10 cellular contexts compared by ENCODE assay signal in genomic region chr1:170168263-170168662, GRCh38. TPM values are rescaled to one million over a fixed set of nuclear protein-coding genes. Genes with fewer than 3 reads are reported as not detected.
DNase-seq lines count a peak whose midpoint lies in the region; ATAC-seq and TF ChIP-seq lines count a peak whose summit lies in the region.
"Had no signal": no experiment of that assay in that cellular context is flagged by ENCODE, and none has a peak within 500 bp of the region (broad histone marks: within the 10 kb centered on the region; RNA-seq: fewer than 3 reads in every experiment).

No MANE protein-coding gene starts in this region.

- no peak for TF ChIP-seq POLR2A in uterus (IDR thresholded peaks at IDR 0.05)

- ATAC-seq in left cardiac atrium: no peak

- H3K9me3 ChIP-seq in left ventricle myocardium inferior (replicated peaks) (peaks cover 16% of the 10 kb centered on the region), uterus (no peaks in the 10 kb centered on the region)

- H3K4me1 ChIP-seq in left ventricle myocardium inferior (peaks cover 15% of the 10 kb centered on the region), uterus (peaks cover 0 to 4% of the 10 kb centered on the region in 2 donors)

- intact Hi-C loops in left ventricle myocardium inferior (cut with micrococcal nuclease): no loop called here
- intact Hi-C loops in left cardiac atrium (cut with DNase I): no loop called here
- intact Hi-C loops in uterus (cut with DNase I; ENCODE audit: low total_unique reads): no loop called here

- H3K4me3 ChIP-seq in left ventricle myocardium inferior: peak overlapping the region; percentile 11
- no peak overlapping the region for H3K4me3 ChIP-seq in fibroblast of mammary gland (ENCODE audit: control insufficient read depth, low read depth, low read length)
- H3K4me3 ChIP-seq in uterus: no peak overlapping the region
- H3K4me3 ChIP-seq: lung had no signal

- DNase-seq in left ventricle myocardium inferior (no peak), left cardiac atrium (no peak), fibroblast of mammary gland (ENCODE audit: low read depth) (peak; percentile 59), uterus (no peak), hypothalamus (lab: John Stamatoyannopoulos, UW) (no peak), foreskin melanocyte (no peak)
- no peak for DNase-seq in stimulated activated CD4-positive, alpha-beta T cell treated with anti-CD3 and anti-CD28 coated beads, Interleukin-2, amount 100 ng/mL, for 48 hours
- DNase-seq: activated effector memory CD4-positive, alpha-beta T cell treated with Interleukin-2 at 50 U/mL for 16 hours had no signal

- H3K27ac ChIP-seq in left ventricle myocardium inferior (replicated peaks) (peak overlapping the region; percentile 3), uterus (peak overlapping the region; percentile 50 to 72)

- H3K27me3 ChIP-seq in left ventricle myocardium inferior (ENCODE audit: low read depth): no peaks in the 10 kb centered on the region
- H3K27me3 ChIP-seq in uterus: no peaks in the 10 kb centered on the region

- H3K36me3 ChIP-seq in left ventricle myocardium inferior (no peaks in the 10 kb centered on the region), uterus (no peaks in the 10 kb centered on the region)

- TF ChIP-seq CTCF in left ventricle myocardium inferior (IDR thresholded peaks at IDR 0.05; ENCODE audit: borderline replicate concordance): no peak
- TF ChIP-seq CTCF in fibroblast of mammary gland (conservative IDR thresholded peaks at IDR 0.05; ENCODE audit: control insufficient read depth, insufficient read depth, low read depth, low read length): no peak
- no peak for TF ChIP-seq CTCF in uterus (IDR thresholded peaks at IDR 0.05)

TF ChIP-seq in PFSK-1, 5 proteins besides CTCF, POLR2A, EP300 and RAD21:
- TF ChIP-seq SIN3A (IDR thresholded peaks at IDR 0.05; ENCODE audit: borderline replicate concordance, insufficient read depth, low read length) (no peak), POLR2AphosphoS5 (IDR thresholded peaks at IDR 0.05; ENCODE audit: low read depth, low read length) (peak; percentile 39; the same call in 1 of the 2 replicates)

RNA-seq across cellular contexts. Expression of gene NTMT2, which starts 22.5 kb away (rescaled TPM):
- total RNA-seq in left ventricle myocardium inferior (5.7 TPM), left cardiac atrium (1 to 10 TPM in 1 of 2 donors, under 1 TPM in 1; 0.73 to 3.5 TPM), uterus (not detected)
- not detected for polyA plus RNA-seq in PFSK-1 (2012; ENCODE audit: insufficient read length, low read depth)
- total RNA-seq: lung had no signal
- polyA plus RNA-seq: lung had no signal
